ENCODE assay signal across 20 cellular contexts in genomic region chr10:86635402-86635801, GRCh38. TPM values are rescaled to one million over a fixed set of nuclear protein-coding genes. Genes with fewer than 3 reads are reported as not detected.
DNase-seq lines count a peak whose midpoint lies in the region; TF ChIP-seq lines count a peak whose summit lies in the region.
"Had no signal": no experiment of that assay in that cellular context is flagged by ENCODE, and none has a peak within 500 bp of the region (broad histone marks: within the 10 kb centered on the region; RNA-seq: fewer than 3 reads in every experiment).

No MANE protein-coding gene starts in this region.

- DNase-seq in EH (ENCODE audit: low read depth) (peak; percentile 95), RWPE1 (ENCODE audit: low spot score) (peak; percentile 88), fibroblast of gingiva (ENCODE audit: low read depth) (peak; percentile 35), osteoblast (ENCODE audit: insufficient read length, low spot score, missing footprints) (peak; percentile 92), activated gamma-delta T cell treated with Interleukin-2 at 50 U/mL for 16 hours (no peak), Peyer's patch (no peak), nephron progenitor cell (no peak), NCI-H69 (lab: John Stamatoyannopoulos, UW) (no peak)
- DNase-seq: activated CD4-positive, alpha-beta T cell treated with anti-CD3 and anti-CD28 coated beads, Interleukin-2, amount 10 ng/mL, durations not matched to agents 7 days and 5 days; activated T-cell treated with anti-CD3 and anti-CD28 coated beads, Interleukin-2, amount 50 U/mL, for 24 hours; adrenal gland; CD4-positive, CD25-positive, alpha-beta regulatory T cell; KG1; left cardiac atrium; NCI-H146; NCI-H526 treated with DMSO at 0.1 percent for 48 hours; stimulated activated CD4-positive, alpha-beta T cell treated with anti-CD3 and anti-CD28 coated beads, Interleukin-2, amount 100 ng/mL, for 24 hours; stimulated activated CD8-positive, alpha-beta memory T cell treated with anti-CD3 and anti-CD28 coated beads, Interleukin-4, amount 100 ng/mL, for 48 hours; T-helper 9 cell had no signal

- POLR2A ChIA-PET in RWPE1 (lab: Yijun Ruan, JAX; ENCODE audit: low non-redundant PET) = no interaction called here

- H3K4me3 ChIP-seq in osteoblast (ENCODE audit: insufficient read depth, low read length) = no peak overlapping the region
- H3K4me3 ChIP-seq in Peyer's patch = no peak overlapping the region
- H3K4me3 ChIP-seq: adrenal gland had no signal

- peaks cover 23% of the 10 kb centered on the region for H3K4me1 Mint-ChIP-seq in nephron progenitor cell
- H3K4me1 Mint-ChIP-seq: CD4-positive, CD25-positive, alpha-beta regulatory T cell had no signal

- TF ChIP-seq POLR2A in Peyer's patch (IDR thresholded peaks at IDR 0.05) = no peak

- no peak overlapping the region for H2AFZ ChIP-seq in osteoblast (ENCODE audit: low read length)

- H3K9me3 Mint-ChIP-seq in nephron progenitor cell = no peaks in the 10 kb centered on the region
- H3K9me3 Mint-ChIP-seq: activated CD4-positive, alpha-beta T cell treated with anti-CD3 and anti-CD28 coated beads, Interleukin-2, amount 10 ng/mL, durations not matched to agents 7 days and 5 days; activated T-cell treated with anti-CD3 and anti-CD28 coated beads, Interleukin-2, amount 50 U/mL, for 24 hours had no signal

- no peak overlapping the region for H3K4me3 Mint-ChIP-seq in nephron progenitor cell
- H3K4me3 Mint-ChIP-seq: activated CD4-positive, alpha-beta T cell treated with anti-CD3 and anti-CD28 coated beads, Interleukin-2, amount 10 ng/mL, durations not matched to agents 7 days and 5 days; activated T-cell treated with anti-CD3 and anti-CD28 coated beads, Interleukin-2, amount 50 U/mL, for 24 hours; CD4-positive, CD25-positive, alpha-beta regulatory T cell had no signal

- H3K27me3 Mint-ChIP-seq in nephron progenitor cell (ENCODE audit: low read depth, poor library complexity) = peaks cover 72% of the 10 kb centered on the region

- H3K36me3 ChIP-seq in osteoblast (ENCODE audit: insufficient read depth, low read length) = no peaks in the 10 kb centered on the region
- no peaks in the 10 kb centered on the region for H3K36me3 ChIP-seq in Peyer's patch
- H3K36me3 ChIP-seq: adrenal gland had no signal

- no peaks in the 10 kb centered on the region for H4K20me1 ChIP-seq in osteoblast (ENCODE audit: insufficient read depth, low read length)

- no peak overlapping the region for H3K27ac Mint-ChIP-seq in nephron progenitor cell
- H3K27ac Mint-ChIP-seq: activated CD4-positive, alpha-beta T cell treated with anti-CD3 and anti-CD28 coated beads, Interleukin-2, amount 10 ng/mL, durations not matched to agents 7 days and 5 days; activated T-cell treated with anti-CD3 and anti-CD28 coated beads, Interleukin-2, amount 50 U/mL, for 24 hours; CD4-positive, CD25-positive, alpha-beta regulatory T cell had no signal

- H3K79me2 ChIP-seq in osteoblast (ENCODE audit: insufficient read depth, low read length) = no peaks in the 10 kb centered on the region

- H3K9me3 ChIP-seq in osteoblast (ENCODE audit: low read depth, low read length) = no peaks in the 10 kb centered on the region
- no peaks in the 10 kb centered on the region for H3K9me3 ChIP-seq in Peyer's patch
- H3K9me3 ChIP-seq: adrenal gland had no signal

- CTCF ChIA-PET in RWPE1 (lab: Yijun Ruan, JAX) = no interaction called here

- H3K4me2 ChIP-seq in osteoblast (ENCODE audit: insufficient read depth, low read length) = no peak overlapping the region

- no peak for TF ChIP-seq CTCF in RWPE1 (conservative IDR thresholded peaks at IDR 0.05; ENCODE audit: low read depth)
- no peak for TF ChIP-seq CTCF in osteoblast (IDR thresholded peaks at IDR 0.05; ENCODE audit: extremely low read depth, low read depth, low read length)
- no peak for TF ChIP-seq CTCF in Peyer's patch (IDR thresholded peaks at IDR 0.05)
- TF ChIP-seq CTCF in nephron progenitor cell (IDR thresholded peaks at IDR 0.05) = no peak

- no peaks in the 10 kb centered on the region for H3K36me3 Mint-ChIP-seq in nephron progenitor cell (ENCODE audit: low read depth)
- H3K36me3 Mint-ChIP-seq: CD4-positive, CD25-positive, alpha-beta regulatory T cell had no signal

- no peaks in the 10 kb centered on the region for H3K27me3 ChIP-seq in osteoblast (ENCODE audit: insufficient read depth, low read length)
- H3K27me3 ChIP-seq in Peyer's patch = no peaks in the 10 kb centered on the region

- H3K27ac ChIP-seq in RWPE1 = peak overlapping the region; percentile 82
- H3K27ac ChIP-seq in osteoblast (ENCODE audit: low read depth, low read length) = peak overlapping the region; percentile 60
- no peak overlapping the region for H3K27ac ChIP-seq in Peyer's patch
- H3K27ac ChIP-seq: adrenal gland had no signal

- peaks cover 17% of the 10 kb centered on the region for H3K4me1 ChIP-seq in osteoblast (ENCODE audit: insufficient read depth, low read length)
- H3K4me1 ChIP-seq in Peyer's patch = peaks cover 0 to 8% (median 0%) of the 10 kb centered on the region in 4 donors
- H3K4me1 ChIP-seq: adrenal gland had no signal

RNA-seq across cellular contexts. Expression of gene OPN4, which starts 18.9 kb away (rescaled TPM):
- total RNA-seq in osteoblast (not detected in 2 replicates), Peyer's patch (not detected)
- total RNA-seq: activated CD4-positive, alpha-beta T cell treated with anti-CD3 and anti-CD28 coated beads, Interleukin-2, amount 10 ng/mL, durations not matched to agents 7 days and 5 days; CD4-positive, CD25-positive, alpha-beta regulatory T cell; ureter had no signal

RNA-seq across cellular contexts. Expression of gene LDB3, which starts 32.9 kb away (rescaled TPM):
- total RNA-seq in osteoblast (under 0.01 TPM in 2 replicates), Peyer's patch (1 to 10 TPM; 1.3 to 9.1 (median 2.3) TPM)
- total RNA-seq: CD4-positive, CD25-positive, alpha-beta regulatory T cell had no signal

Comparison
In these comparisons a context has a peak if more than half of its experiments do, and no peak if none do; other contexts are left out.
1. DNase-seq: peak in EH (single experiment), RWPE1 (single experiment), fibroblast of gingiva (single experiment) and osteoblast (single experiment); none in activated gamma-delta T cell treated with Interleukin-2 at 50 U/mL for 16 hours (single experiment), Peyer's patch (0 of 3), nephron progenitor cell (single experiment) and NCI-H69 (single experiment).
2. H3K27ac ChIP-seq: peak in RWPE1 (single experiment) and osteoblast (single experiment); none in Peyer's patch (0 of 4).